15 cellular contexts compared by ENCODE assay signal in the genomic region with DNA sequence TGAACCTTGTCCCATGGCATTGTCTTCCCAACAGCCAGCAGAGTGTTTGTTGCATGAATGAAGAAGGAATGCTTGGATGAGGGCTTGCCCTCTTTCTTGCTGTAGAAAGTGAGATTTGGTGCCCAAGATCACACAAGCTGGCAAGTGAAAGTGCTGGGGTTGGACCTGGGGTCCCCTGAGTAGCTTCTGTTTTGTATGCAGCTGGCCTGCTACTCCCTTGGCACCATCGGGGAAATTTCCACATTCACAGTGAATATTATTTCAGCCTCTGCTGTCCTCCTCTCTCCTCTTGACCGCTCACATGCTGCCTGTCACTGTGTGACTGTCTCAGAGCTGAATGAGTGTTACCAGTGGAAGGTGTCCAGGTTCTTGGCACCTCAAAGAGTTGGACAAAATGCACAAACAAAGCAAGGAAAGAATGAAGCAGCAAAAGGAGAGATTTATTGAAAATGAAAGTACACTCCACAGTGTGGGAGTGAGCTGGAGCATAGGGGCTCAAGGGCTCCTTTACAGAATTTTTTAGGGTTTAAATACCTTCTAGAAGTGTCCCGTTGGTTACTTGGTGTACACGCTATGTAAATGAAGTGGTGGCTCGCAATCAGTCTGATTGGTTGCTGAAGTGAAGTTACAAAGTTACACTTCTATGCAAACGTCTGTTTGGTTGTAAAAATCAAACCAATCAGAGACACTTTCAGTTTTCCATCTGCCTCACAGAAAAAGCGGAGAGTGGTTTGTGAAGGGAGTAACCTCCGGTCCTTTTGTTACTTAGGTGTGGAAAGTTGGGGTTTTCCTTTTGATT.
DNase-seq lines count a peak whose midpoint lies in the region; ATAC-seq, FAIRE-seq and TF ChIP-seq lines count a peak whose summit lies in the region.
"Had no signal": no experiment of that assay in that cellular context is flagged by ENCODE, and none has a peak within 500 bp of the region (broad histone marks: within the 10 kb centered on the region; RNA-seq: fewer than 3 reads in every experiment).

No MANE protein-coding gene starts in this region.

- H3K4me3 ChIP-seq in right lobe of liver = no peak overlapping the region
- H3K4me3 ChIP-seq in HepG2 (replicated peaks in 1 of 3; ENCODE audit: insufficient read depth in 1 of 3, low read depth in 2 of 3, low read length in 3 of 3) = no peak overlapping the region
- H3K4me3 ChIP-seq: neural progenitor cell had no signal

- POLR2A ChIA-PET in HepG2 (lab: Yijun Ruan, JAX) = no interaction called here

- H3K4me2 ChIP-seq in HepG2 (ENCODE audit: low read depth, low read length) = no peak overlapping the region
- H3K4me2 ChIP-seq: neural progenitor cell had no signal

- peaks cover 0 to 6% (median 0%) of the 10 kb centered on the region in 4 donors for H3K4me1 ChIP-seq in right lobe of liver
- H3K4me1 ChIP-seq in HepG2 (ENCODE audit: insufficient read depth, low read length) = no peaks in the 10 kb centered on the region
- H3K4me1 ChIP-seq: neural progenitor cell had no signal

- no peak overlapping the region for H3K9ac ChIP-seq in HepG2 (ENCODE audit: insufficient read depth, low read depth, low read length)
- H3K9ac ChIP-seq: neural progenitor cell had no signal

- H3K27me3 ChIP-seq in right lobe of liver (no peaks in the 10 kb centered on the region), HepG2 (ENCODE audit: control insufficient read depth in 1 of 2, insufficient read depth in 2 of 2, low read length in 2 of 2) (no peaks in the 10 kb centered on the region)
- H3K27me3 ChIP-seq: neural progenitor cell had no signal

- DNase-seq in right lobe of liver (no peak), HepG2 (ENCODE audit: low spot score) (no peak), NCI-H524 (lab: John Stamatoyannopoulos, UW) (no peak)
- peak; percentile 8 for DNase-seq in central memory CD4-positive, alpha-beta T cell
- DNase-seq: activated CD4-positive, CD25-positive, alpha-beta regulatory T cell treated with anti-CD3 and anti-CD28 coated beads, Interleukin-2, amount 50 U/mL, for 72 hours; cerebellar nuclear complex; GF-D8; NCI-H1105; right cardiac atrium had no signal

- TF ChIP-seq RAD21 in HepG2 (CRISPR knock-in tag; IDR thresholded peaks at IDR 0.05) = no peak

- TF ChIP-seq CTCF in right lobe of liver (IDR thresholded peaks at IDR 0.05) (no peak), HepG2 (CRISPR knock-in tag; IDR thresholded peaks at IDR 0.05) (no peak), nephron (IDR thresholded peaks at IDR 0.05; ENCODE audit: unreplicated experiment in 3 of 3) (no peak)

- H3K9me3 Mint-ChIP-seq in nephron = no peaks in the 10 kb centered on the region
- H3K9me3 Mint-ChIP-seq: neural progenitor cell had no signal

- H3K79me2 ChIP-seq in HepG2 (ENCODE audit: insufficient read depth, low read length) = no peaks in the 10 kb centered on the region

- no peak for FAIRE-seq in HepG2 (lab: Jason Lieb, UNC)

- H3K4me3 Mint-ChIP-seq in nephron = no peak overlapping the region
- H3K4me3 Mint-ChIP-seq: activated naive CD8-positive, alpha-beta T cell; neural progenitor cell had no signal

- H3K9me3 ChIP-seq in right lobe of liver (no peaks in the 10 kb centered on the region), HepG2 (ENCODE audit: low read length) (no peaks in the 10 kb centered on the region)

- H3K27ac Mint-ChIP-seq in nephron = peak overlapping the region in 2 of 3 experiments; percentile 6 to 30
- H3K27ac Mint-ChIP-seq: activated naive CD8-positive, alpha-beta T cell; neural progenitor cell had no signal

- no peaks in the 10 kb centered on the region for H4K20me1 ChIP-seq in HepG2 (ENCODE audit: insufficient read depth, low read length)

- H3K4me1 Mint-ChIP-seq in nephron = no peaks in the 10 kb centered on the region

- H3K27ac ChIP-seq in right lobe of liver (no peak overlapping the region), HepG2 (ENCODE audit: extremely low read length, insufficient read depth, low read length) (no peak overlapping the region)
- H3K27ac ChIP-seq: neural progenitor cell had no signal

- no peaks in the 10 kb centered on the region for H3K27me3 Mint-ChIP-seq in nephron (ENCODE audit: low read depth)
- H3K27me3 Mint-ChIP-seq: activated naive CD8-positive, alpha-beta T cell had no signal

- in situ Hi-C loops in HepG2 (cut with HindIII; ENCODE audit: extremely low pct_ligation_motif_present, low pct_unique_long_range_greater_than_20kb) = no loop called here

- 87% methylated on average over 7 of the region's 8 CpGs for WGBS in right lobe of liver (ENCODE audit: insufficient coverage, low coverage, low lambda C conversion rate, missing lambda C conversion rate)
- 91% methylated on average over 8 of the region's 8 CpGs for WGBS in HepG2 (ENCODE audit: low lambda C conversion rate)

- H3K36me3 Mint-ChIP-seq in nephron (ENCODE audit: low read depth) = peaks cover 64% of the 10 kb centered on the region

- ATAC-seq in right lobe of liver (peak in 3 of 4 donors; percentile 20 to 60 (median 40)), HepG2 (no peak), HG02763 (IDR thresholded peaks at IDR 0.05; ENCODE audit: unreplicated experiment) (no peak), GM18511 (IDR thresholded peaks at IDR 0.05; ENCODE audit: unreplicated experiment) (no peak), GM19351 (IDR thresholded peaks at IDR 0.05; ENCODE audit: unreplicated experiment) (no peak)

- peaks cover 0 to 69% (median 16%) of the 10 kb centered on the region in 4 donors for H3K36me3 ChIP-seq in right lobe of liver
- H3K36me3 ChIP-seq in HepG2 (replicated peaks in 1 of 2; ENCODE audit: control insufficient read depth in 1 of 2, insufficient read depth in 2 of 2, low read length in 2 of 2) = peaks cover 9 to 43% of the 10 kb centered on the region in 2 experiments; a peak in 4 of 5 replicates
- H3K36me3 ChIP-seq: neural progenitor cell had no signal

- TF ChIP-seq EP300 in HepG2 (IDR thresholded peaks at IDR 0.05; ENCODE audit: low read depth in 2 of 2, low read length in 2 of 2) (no peak), HepG2 (CRISPR knock-in tag; IDR thresholded peaks at IDR 0.05; ENCODE audit: borderline replicate concordance) (no peak)

- TF ChIP-seq POLR2A in right lobe of liver (IDR thresholded peaks at IDR 0.05) (no peak), HepG2 (IDR thresholded peaks at IDR 0.05; ENCODE audit: insufficient read depth in 1 of 2, low read depth in 2 of 2, low read length in 2 of 2) (no peak)

- CTCF ChIA-PET in HepG2 (lab: Yijun Ruan, JAX; ENCODE audit: low intra/inter-chr PET ratio, low total read pairs) = no interaction called here

- intact Hi-C loops in right lobe of liver (cut with DNase I) = no loop called here
- intact Hi-C loops in HepG2 (cut with micrococcal nuclease; ENCODE audit: unreplicated experiment) = no loop called here

- no peak overlapping the region for H2AFZ ChIP-seq in HepG2 (ENCODE audit: low read length)
- H2AFZ ChIP-seq: neural progenitor cell had no signal

- no TSS peak for BruUV-seq in HepG2 (replicated peaks; lab: Mats Ljungman, UMichigan)

TF ChIP-seq in HepG2, 621 proteins besides CTCF, POLR2A, EP300 and RAD21:
- TF ChIP-seq CBFB (CRISPR knock-in tag; IDR thresholded peaks at IDR 0.05) (no peak), FOXK1 (CRISPR knock-in tag; IDR thresholded peaks at IDR 0.05; ENCODE audit: borderline replicate concordance, low read depth) (no peak), NFRKB (IDR thresholded peaks at IDR 0.05) (no peak), PCBP2 (optimal IDR thresholded peaks at IDR 0.05; ENCODE audit: low read depth, low read length, poor library complexity, severe bottlenecking) (no peak), ZNF780A (CRISPR knock-in tag; IDR thresholded peaks at IDR 0.05) (no peak), CEBPB (IDR thresholded peaks at IDR 0.05; ENCODE audit: borderline replicate concordance, low read depth, low read length) (no peak), THAP11 (CRISPR knock-in tag; IDR thresholded peaks at IDR 0.05) (no peak), KLF16 (CRISPR knock-in tag; IDR thresholded peaks at IDR 0.05) (no peak)
- TF ChIP-seq, protein P1, sequence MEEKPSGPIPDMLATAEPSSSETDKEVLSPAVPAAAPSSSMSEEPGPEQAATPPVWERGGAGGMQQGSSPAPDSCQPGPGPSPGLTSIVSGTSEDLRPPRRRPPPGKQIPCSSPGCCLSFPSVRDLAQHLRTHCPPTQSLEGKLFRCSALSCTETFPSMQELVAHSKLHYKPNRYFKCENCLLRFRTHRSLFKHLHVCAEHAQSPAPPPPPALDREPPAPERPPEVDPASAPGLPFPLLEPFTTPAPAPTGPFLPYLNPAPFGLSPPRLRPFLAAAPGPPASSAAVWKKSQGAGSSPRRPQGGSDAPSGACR (CRISPR knock-in tag; IDR thresholded peaks at IDR 0.05) = no peak

Comparison
In these comparisons a context has a peak if more than half of its experiments do, and no peak if none do; other contexts are left out.
1. ATAC-seq: peak in right lobe of liver (3 of 4); none in HepG2 (single experiment), HG02763 (single experiment), GM18511 (single experiment) and GM19351 (single experiment).